ENCODE assay signal across 14 cellular contexts in the genomic region with DNA sequence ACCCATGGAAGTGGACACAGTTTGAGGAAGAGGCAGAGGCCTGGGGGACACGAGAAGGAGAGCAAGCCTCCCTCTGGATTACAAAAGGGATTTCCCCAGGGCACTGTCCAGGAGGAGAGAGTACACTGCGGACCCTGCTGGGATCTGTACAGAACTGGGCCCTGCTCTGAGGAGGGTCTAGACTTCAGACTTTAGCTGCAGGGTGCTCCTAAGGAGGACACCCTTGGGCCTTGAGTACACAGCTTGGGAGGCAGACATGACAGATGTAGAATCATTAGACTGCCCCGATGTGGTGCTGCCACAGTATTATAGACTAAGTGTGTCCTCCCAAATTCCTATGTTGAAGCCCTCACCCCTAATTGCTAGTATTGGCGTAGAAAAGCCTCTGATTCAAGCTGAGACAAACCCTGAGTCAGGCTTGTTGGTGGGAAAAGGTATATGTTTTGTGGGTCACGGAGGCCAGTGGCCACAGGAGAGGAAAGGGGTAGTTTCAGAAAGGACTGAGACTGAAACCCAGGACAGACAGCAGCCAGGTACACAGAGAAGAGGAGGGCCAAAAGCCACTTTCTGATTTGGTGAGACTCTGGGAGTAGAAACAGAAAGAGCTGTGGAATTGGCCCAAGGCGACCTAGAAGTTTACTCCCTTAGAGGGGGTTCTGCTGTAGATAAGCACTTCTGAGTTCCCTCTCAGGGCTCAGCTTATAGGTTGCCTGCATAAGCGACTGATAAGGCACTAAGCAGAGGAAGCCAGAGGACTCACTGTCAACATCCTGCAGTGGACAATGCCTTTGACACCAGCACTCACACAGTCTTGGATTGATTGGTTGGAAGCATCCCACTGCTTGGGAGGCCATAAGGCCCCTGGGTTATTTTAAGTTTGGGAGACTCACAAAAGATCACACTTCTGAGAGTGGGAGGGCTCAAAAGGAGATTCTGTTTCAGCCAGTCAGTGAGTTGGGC. TPM values are rescaled to one million over a fixed set of nuclear protein-coding genes. Genes with fewer than 3 reads are reported as not detected.
A peak's percentile ranks its signal among the peaks of the same experiment; 100 is the strongest.
DNase-seq lines count a peak whose midpoint lies in the region; ATAC-seq and TF ChIP-seq lines count a peak whose summit lies in the region.
"Had no signal": no experiment of that assay in that cellular context is flagged by ENCODE, and none has a peak within 500 bp of the region (broad histone marks: within the 10 kb centered on the region; RNA-seq: fewer than 3 reads in every experiment).

No MANE protein-coding gene starts in this region.

- no peak overlapping the region for H3K4me2 ChIP-seq in hepatocyte

- H3K27ac ChIP-seq in hepatocyte (peak overlapping the region; percentile 65), adrenal gland (no peak overlapping the region)
- H3K27ac ChIP-seq: coronary artery had no signal

- H3K4me3 ChIP-seq in hepatocyte (no peak overlapping the region), adrenal gland (no peak overlapping the region)
- H3K4me3 ChIP-seq: coronary artery had no signal

- H3K4me1 ChIP-seq in hepatocyte (ENCODE audit: insufficient read depth): peaks cover 36% of the 10 kb centered on the region
- no peaks in the 10 kb centered on the region for H3K4me1 ChIP-seq in adrenal gland (replicated peaks in 1 of 2)

- peak; percentile 70 for ATAC-seq in GM19467 (IDR thresholded peaks at IDR 0.05; ENCODE audit: unreplicated experiment)
- peak; percentile 75 for ATAC-seq in HG03066 (IDR thresholded peaks at IDR 0.05; ENCODE audit: low read depth, unreplicated experiment)
- ATAC-seq: activated CD8-positive, alpha-beta T cell treated with anti-CD3 and anti-CD28 coated beads for 36 hours had no signal

- no peak for TF ChIP-seq POLR2A in adrenal gland (IDR thresholded peaks at IDR 0.05)

- CTCF ChIA-PET in GM10248 (lab: Yijun Ruan, JAX): interaction anchor here (0.9 kb wide), 2 partner anchors 9 to 18 kb away, joined by 3 to 4 read pairs; no protein-coding TSS in a partner anchor

- DNase-seq in GM10248 (ENCODE audit: extremely low spot score): peak; percentile 17
- no peak for DNase-seq in hepatocyte (ENCODE audit: low spot score)
- no peak for DNase-seq in adrenal gland
- no peak for DNase-seq in kidney tubule cell (ENCODE audit: low spot score)
- no peak for DNase-seq in NCI-H2107 (lab: John Stamatoyannopoulos, UW)
- no peak for DNase-seq in NCI-H226
- DNase-seq: activated CD8-positive, alpha-beta T cell treated with anti-CD3 and anti-CD28 coated beads for 36 hours; activated naive CD4-positive, alpha-beta T cell treated with anti-CD3 and anti-CD28 coated beads, Interleukin-2, amount 50 U/mL, for 16 hours; naive B cell; NCI-H1417 treated with DMSO at 0.1 percent for 48 hours; NCI-H774 had no signal

- no peaks in the 10 kb centered on the region for H4K20me1 ChIP-seq in hepatocyte (ENCODE audit: insufficient read depth, poor library complexity, severe bottlenecking)

- TF ChIP-seq CTCF in GM10248 (IDR thresholded peaks at IDR 0.05; ENCODE audit: control extremely low read depth, extremely low read depth, low read depth, missing control alignments): no peak
- no peak for TF ChIP-seq CTCF in hepatocyte (IDR thresholded peaks at IDR 0.05; ENCODE audit: poor library complexity)
- TF ChIP-seq CTCF in adrenal gland (IDR thresholded peaks at IDR 0.05): no peak

- H3K79me2 ChIP-seq in hepatocyte: no peaks in the 10 kb centered on the region

- H3K9me3 ChIP-seq in hepatocyte (ENCODE audit: low read depth) (no peaks in the 10 kb centered on the region), adrenal gland (replicated peaks in 1 of 3) (no peaks in the 10 kb centered on the region)

- H3K27me3 ChIP-seq in hepatocyte (no peaks in the 10 kb centered on the region), adrenal gland (no peaks in the 10 kb centered on the region)

- intact Hi-C loops in adrenal gland (cut with DNase I): no loop called here

- POLR2A ChIA-PET in GM10248 (lab: Yijun Ruan, JAX): no interaction called here

- 80% methylated on average over 7 of the region's 7 CpGs for WGBS in hepatocyte (ENCODE audit: low lambda C conversion rate, missing lambda C conversion rate)
- 88 to 96% (median 90%) methylated on average over 5 to 7 of the region's 7 CpGs for WGBS in adrenal gland, 4 donors

- H3K9me2 ChIP-seq in hepatocyte (replicated peaks; ENCODE audit: insufficient read depth): no peaks in the 10 kb centered on the region

- H3K36me3 ChIP-seq in hepatocyte (replicated peaks; ENCODE audit: insufficient read depth, low read depth) (no peaks in the 10 kb centered on the region), adrenal gland (replicated peaks in 1 of 2) (no peaks in the 10 kb centered on the region)

- no peak overlapping the region for H2AFZ ChIP-seq in hepatocyte

RNA-seq across cellular contexts. Expression of a gene that starts 16.5 kb away (rescaled TPM):
- total RNA-seq in hepatocyte (63.6 and 71.4 TPM in 2 replicates), adrenal gland (10 to 100 TPM in 3 of 8 donors, 1 to 10 TPM in 5; 5.6 to 13.3 (median 9.3) TPM)
- polyA plus RNA-seq in hepatocyte (23.4 and 24.1 TPM in 2 replicates), adrenal gland (10 to 100 TPM in 1 of 3 donors, 1 to 10 TPM in 2; 3.8 to 11.2 (median 4.6) TPM)
